16 cellular contexts compared by ENCODE assay signal in genomic region chr16:84732674-84733352, GRCh38. TPM values are rescaled to one million over a fixed set of nuclear protein-coding genes. Genes with fewer than 3 reads are reported as not detected.
DNase-seq lines count a peak whose midpoint lies in the region; ATAC-seq and TF ChIP-seq lines count a peak whose summit lies in the region.
"Had no signal": no experiment of that assay in that cellular context is flagged by ENCODE, and none has a peak within 500 bp of the region (broad histone marks: within the 10 kb centered on the region; RNA-seq: fewer than 3 reads in every experiment).

No MANE protein-coding gene starts in this region.

- H3K27ac ChIP-seq in OCI-LY7 (ENCODE audit: low read depth, low read length, poor library complexity, severe bottlenecking) = no peak overlapping the region
- peak overlapping the region in 3 of 4 donors; percentile 21 to 29 (median 24) for H3K27ac ChIP-seq in gastrocnemius medialis

- H3K36me3 ChIP-seq in OCI-LY7 (ENCODE audit: insufficient read depth, low read length) (peaks cover 41% of the 10 kb centered on the region), endocrine pancreas (ENCODE audit: control insufficient read depth, insufficient read depth, low read length) (no peaks in the 10 kb centered on the region), gastrocnemius medialis (no peaks in the 10 kb centered on the region)

- intact Hi-C loops in OCI-LY7 (cut with micrococcal nuclease; ENCODE audit: unreplicated experiment) (no loop called here), gastrocnemius medialis (cut with DNase I; ENCODE audit: low total_unique reads) (no loop called here)

- in situ Hi-C loops in gastrocnemius medialis (cut with MboI; ENCODE audit: low sequenced_read_pairs in 4 of 4) = loop anchor here in 1 of 4 donors (10.0 kb wide), 1 partner anchor 218 kb away; no protein-coding TSS in a partner anchor

- H3K9me3 ChIP-seq in OCI-LY7 (ENCODE audit: low read length) (no peaks in the 10 kb centered on the region), endocrine pancreas (ENCODE audit: control insufficient read depth, low read length) (no peaks in the 10 kb centered on the region), gastrocnemius medialis (no peaks in the 10 kb centered on the region)

- H3K4me3 ChIP-seq in OCI-LY7 (ENCODE audit: low read depth, low read length, poor library complexity, severe bottlenecking) (no peak overlapping the region), endocrine pancreas (ENCODE audit: control insufficient read depth, insufficient read depth, low read length) (peak overlapping the region; percentile 16), gastrocnemius medialis (no peak overlapping the region)

- DNase-seq in GF-D8 (lab: John Stamatoyannopoulos, UW) = peak; percentile 61
- no peak for DNase-seq in OCI-LY7 (ENCODE audit: low spot score)
- DNase-seq in gastrocnemius medialis = no peak
- DNase-seq in NAMALWA (ENCODE audit: low spot score) = no peak
- DNase-seq in globus pallidus (ENCODE audit: low spot score) = no peak
- DNase-seq: activated CD4-positive, alpha-beta T cell treated with anti-CD3 and anti-CD28 coated beads for 4 hours; activated naive CD4-positive, alpha-beta T cell treated with anti-CD3 and anti-CD28 coated beads, Interleukin-2, amount 10 ng/mL, durations not matched to agents 7 days and 5 days; cortex of kidney; EL; hypothalamus; naive B cell; NCI-H1092 treated with DMSO at 0.1 percent for 48 hours; stimulated activated CD4-positive, alpha-beta T cell treated with anti-CD3 and anti-CD28 coated beads, Interleukin-12 subunit alpha, Interleukin-12 subunit beta, amount 100 ng/mL, for 4 hours had no signal

- BruUV-seq in OCI-LY7 (replicated peaks; lab: Mats Ljungman, UMichigan) = no TSS peak

- H2AFZ ChIP-seq in OCI-LY7 (ENCODE audit: low read length) = no peak overlapping the region

- peaks cover 78% of the 10 kb centered on the region for H3K79me2 ChIP-seq in OCI-LY7 (ENCODE audit: insufficient read depth, low read depth, low read length)

- CTCF ChIA-PET in OCI-LY7 (lab: Charles Lee; ENCODE audit: unreplicated experiment) = no interaction called here

- no peak for ATAC-seq in gastrocnemius medialis
- ATAC-seq in HG02642 (IDR thresholded peaks at IDR 0.05; ENCODE audit: poor library complexity, unreplicated experiment) = no peak
- ATAC-seq in HG03175 (IDR thresholded peaks at IDR 0.05; ENCODE audit: unreplicated experiment) = no peak

- POLR2A ChIA-PET in OCI-LY7 (lab: Charles Lee) = interaction anchor here (1.1 to 1.6 kb wide), 4 partner anchors 12 to 284 kb away, joined by 3 to 4 read pairs (median 3); no protein-coding TSS in a partner anchor

- H4K20me1 ChIP-seq in OCI-LY7 (ENCODE audit: insufficient read depth, low read length) = peaks cover 14% of the 10 kb centered on the region

- no peak overlapping the region for H3K9ac ChIP-seq in endocrine pancreas (ENCODE audit: control insufficient read depth, insufficient read depth, low read length)

- H3K27me3 ChIP-seq in endocrine pancreas (ENCODE audit: control insufficient read depth, insufficient read depth, low read length) = no peaks in the 10 kb centered on the region
- H3K27me3 ChIP-seq in gastrocnemius medialis = no peaks in the 10 kb centered on the region

- TF ChIP-seq CTCF in OCI-LY7 (conservative IDR thresholded peaks at IDR 0.05; ENCODE audit: low read length) = no peak
- TF ChIP-seq CTCF in gastrocnemius medialis (IDR thresholded peaks at IDR 0.05 in 4 of 5, conservative IDR thresholded peaks at IDR 0.05 in 1 of 5) = no peak

- no peak for TF ChIP-seq POLR2A in gastrocnemius medialis (IDR thresholded peaks at IDR 0.05)

- H3K9me2 ChIP-seq in OCI-LY7 (ENCODE audit: insufficient read depth, low read length) = no peaks in the 10 kb centered on the region

- peaks cover 46% of the 10 kb centered on the region for H3K4me1 ChIP-seq in OCI-LY7 (ENCODE audit: insufficient read depth, low read length, poor library complexity, severe bottlenecking)
- H3K4me1 ChIP-seq in endocrine pancreas (ENCODE audit: control insufficient read depth, insufficient read depth, low read length) = peaks cover 35% of the 10 kb centered on the region
- H3K4me1 ChIP-seq in gastrocnemius medialis = peaks cover 20 to 27% of the 10 kb centered on the region in 2 donors

- 0 out of 2 replicates have a peak overlapping the region, but pooled peaks have one; percentile 4 for H3K4me2 ChIP-seq in OCI-LY7 (ENCODE audit: low read length)

RNA-seq across cellular contexts. Expression of gene USP10, which starts 33.0 kb away (rescaled TPM):
- 65.9 and 69.8 TPM in 2 replicates for total RNA-seq in OCI-LY7 (2014; rRNA removed; shearing (Covaris generic))
- 134 and 135 TPM in 2 replicates for total RNA-seq in OCI-LY7 (2022)
- 100 to 1,000 TPM in 1 of 4 donors, 10 to 100 TPM in 3; 61.1 to 103 (median 74.4) TPM for total RNA-seq in gastrocnemius medialis
